In the genomic region with DNA sequence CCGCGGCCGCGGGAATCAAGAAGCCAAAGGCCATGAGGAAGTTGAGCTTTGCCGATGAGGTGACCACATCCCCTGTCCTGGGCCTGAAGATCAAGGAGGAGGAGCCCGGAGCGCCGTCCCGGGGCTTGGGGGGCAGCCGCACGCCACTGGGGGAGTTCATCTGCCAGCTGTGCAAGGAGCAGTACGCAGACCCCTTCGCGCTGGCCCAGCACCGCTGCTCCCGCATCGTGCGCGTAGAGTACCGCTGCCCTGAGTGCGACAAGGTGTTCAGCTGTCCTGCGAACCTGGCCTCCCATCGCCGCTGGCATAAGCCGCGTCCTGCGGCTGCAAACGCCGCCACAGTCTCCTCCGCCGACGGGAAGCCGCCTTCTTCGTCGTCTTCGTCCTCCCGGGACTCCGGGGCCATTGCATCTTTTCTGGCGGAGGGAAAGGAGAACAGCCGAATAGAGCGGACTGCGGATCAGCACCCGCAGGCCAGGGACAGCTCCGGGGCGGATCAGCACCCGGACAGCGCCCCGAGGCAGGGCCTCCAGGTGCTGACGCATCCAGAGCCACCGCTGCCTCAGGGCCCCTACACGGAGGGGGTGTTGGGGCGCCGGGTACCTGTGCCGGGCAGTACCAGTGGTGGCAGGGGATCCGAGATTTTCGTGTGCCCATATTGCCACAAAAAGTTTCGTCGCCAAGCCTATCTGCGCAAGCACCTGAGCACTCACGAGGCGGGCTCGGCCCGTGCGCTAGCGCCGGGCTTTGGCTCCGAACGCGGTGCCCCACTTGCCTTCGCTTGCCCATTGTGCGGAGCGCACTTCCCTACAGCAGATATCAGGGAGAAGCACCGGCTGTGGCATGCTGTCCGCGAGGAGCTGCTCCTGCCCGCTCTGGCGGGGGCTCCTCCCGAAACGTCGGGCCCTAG, we compare ENCODE assay signal across 8 cellular contexts. TPM values are rescaled to one million over a fixed set of nuclear protein-coding genes. Genes with fewer than 3 reads are reported as not detected.
A peak's percentile ranks its signal among the peaks of the same experiment; 100 is the strongest.
DNase-seq lines count a peak whose midpoint lies in the region; ATAC-seq, FAIRE-seq and TF ChIP-seq lines count a peak whose summit lies in the region.

No MANE protein-coding gene starts in this region.

- WGBS in pancreas, 2 donors: 3 to 5% methylated on average over 74 to 80 of the region's 80 CpGs

- peak overlapping the region; percentile 63 for H3K4me3 Mint-ChIP-seq in activated naive CD4-positive, alpha-beta T cell treated with anti-CD3 and anti-CD28 coated beads for 36 hours

- peak; percentile 53 for ATAC-seq in GM18867 (IDR thresholded peaks at IDR 0.05; ENCODE audit: unreplicated experiment)
- ATAC-seq in HG03175 (IDR thresholded peaks at IDR 0.05; ENCODE audit: unreplicated experiment): peak; percentile 70
- ATAC-seq in pancreas: peak; percentile 92 to 94 (median 92)
- ATAC-seq in HG02840 (IDR thresholded peaks at IDR 0.05; ENCODE audit: low FRiP score, unreplicated experiment): no peak

- H3K36me3 Mint-ChIP-seq in activated naive CD4-positive, alpha-beta T cell treated with anti-CD3 and anti-CD28 coated beads for 36 hours (ENCODE audit: low read depth): peaks cover 4% of the 10 kb centered on the region

- no peaks in the 10 kb centered on the region for H3K9me3 ChIP-seq in pancreas

- H3K27me3 ChIP-seq in pancreas: peaks cover 0 to 41% (median 3%) of the 10 kb centered on the region in 4 donors

- TF ChIP-seq CTCF in AG04449 (IDR thresholded peaks at IDR 0.05; ENCODE audit: insufficient read depth, low read length, missing control alignments) (no peak), RWPE1 (conservative IDR thresholded peaks at IDR 0.05; ENCODE audit: low read depth) (no peak), pancreas (IDR thresholded peaks at IDR 0.05) (no peak)

- DNase-seq in AG04449 (ENCODE audit: low read depth, low spot score) (no peak), RWPE1 (ENCODE audit: low spot score) (peak; percentile 72), frontal cortex (ENCODE audit: low spot score in 2 of 2) (peak; percentile 62 to 65), pancreas (peak; percentile 47 to 89 (median 72))
- DNase-seq in activated naive CD4-positive, alpha-beta T cell treated with anti-CD3 and anti-CD28 coated beads for 36 hours: peak; percentile 78

- H3K4me1 Mint-ChIP-seq in activated naive CD4-positive, alpha-beta T cell treated with anti-CD3 and anti-CD28 coated beads for 36 hours (ENCODE audit: low read depth): peaks cover 10% of the 10 kb centered on the region

- CTCF ChIA-PET in AG04449 (lab: Yijun Ruan, JAX) (no interaction called here), RWPE1 (lab: Yijun Ruan, JAX) (interaction anchor here (0.5 to 1.2 kb wide), 4 partner anchors 33 to 283 kb away, joined by 3 to 7 read pairs (median 5); no protein-coding TSS in a partner anchor)
- CTCF ChIA-PET in activated naive CD4-positive, alpha-beta T cell treated with anti-CD3 and anti-CD28 coated beads for 36 hours (lab: Charles Lee): no interaction called here

- H3K4me3 ChIP-seq in AG04449 (ENCODE audit: low read depth, low read length) (peak overlapping the region; percentile 30), pancreas (peak overlapping the region; percentile 31 to 65 (median 44))

- H3K27ac ChIP-seq in RWPE1 (no peak overlapping the region), pancreas (no peak overlapping the region)

- POLR2A ChIA-PET in AG04449 (lab: Yijun Ruan, JAX): no interaction called here
- POLR2A ChIA-PET in RWPE1 (lab: Yijun Ruan, JAX; ENCODE audit: low non-redundant PET): interaction anchor here (0.6 kb wide), 1 partner anchor 279 kb away, joined by 4 read pairs; no protein-coding TSS in a partner anchor

- H3K36me3 ChIP-seq in pancreas: no peaks in the 10 kb centered on the region

- FAIRE-seq in frontal cortex (lab: Jason Lieb, UNC) (no peak), pancreas (lab: Jason Lieb, UNC) (no peak)

- H3K4me1 ChIP-seq in pancreas: peaks cover 0 to 12% (median 11%) of the 10 kb centered on the region in 3 donors

- peaks cover 50% of the 10 kb centered on the region for H3K27me3 Mint-ChIP-seq in activated naive CD4-positive, alpha-beta T cell treated with anti-CD3 and anti-CD28 coated beads for 36 hours (ENCODE audit: low read depth)

- intact Hi-C loops in activated naive CD4-positive, alpha-beta T cell treated with anti-CD3 and anti-CD28 coated beads for 36 hours (cut with micrococcal nuclease): loop anchor here (2.0 to 10.0 kb wide), 4 partner anchors 96 to 292 kb away; a partner anchor contains a TSS
- intact Hi-C loops in pancreas (cut with DNase I): no loop called here

- no peak overlapping the region for H3K27ac Mint-ChIP-seq in activated naive CD4-positive, alpha-beta T cell treated with anti-CD3 and anti-CD28 coated beads for 36 hours

- H3K9me3 Mint-ChIP-seq in activated naive CD4-positive, alpha-beta T cell treated with anti-CD3 and anti-CD28 coated beads for 36 hours: no peaks in the 10 kb centered on the region

RNA-seq across cellular contexts. Expression of a gene that starts 1.2 kb away (rescaled TPM):
- total RNA-seq in activated naive CD4-positive, alpha-beta T cell treated with anti-CD3 and anti-CD28 coated beads for 36 hours: not detected
- total RNA-seq in frontal cortex (not detected), pancreas (not detected)
- not detected for polyA plus RNA-seq in pancreas
